In the genomic region with DNA sequence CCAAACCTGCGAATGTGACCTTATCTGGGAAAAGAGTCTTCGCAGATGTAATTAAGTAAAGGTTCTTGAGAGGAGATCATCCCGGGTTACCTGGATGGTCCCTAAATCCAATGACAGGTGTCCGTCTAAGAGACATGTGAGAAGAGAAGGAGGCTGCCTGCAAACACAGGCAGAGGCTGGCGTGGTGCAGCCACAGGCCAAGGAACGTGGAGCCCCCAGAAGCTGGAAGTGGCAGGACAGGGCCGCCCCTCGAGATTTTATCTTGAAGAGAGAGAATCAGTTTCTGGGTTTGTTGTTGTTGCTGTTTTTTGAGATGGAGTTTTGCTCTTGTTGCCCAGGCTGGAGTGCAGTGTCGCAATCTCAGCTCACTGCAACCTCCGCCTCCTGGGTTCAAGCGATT, we compare ENCODE assay signal across 17 cellular contexts. TPM values are rescaled to one million over a fixed set of nuclear protein-coding genes. Genes with fewer than 3 reads are reported as not detected.
"Had no signal": no experiment of that assay in that cellular context is flagged by ENCODE, and none has a peak within 500 bp of the region (broad histone marks: within the 10 kb centered on the region; RNA-seq: fewer than 3 reads in every experiment).

No MANE protein-coding gene starts in this region.

- DNase-seq: activated CD4-positive, alpha-beta T cell treated with anti-CD3 and anti-CD28 coated beads for 48 hours; activated CD8-positive, alpha-beta T cell treated with anti-CD3 and anti-CD28 coated beads, Interleukin-2, amount 10 ng/mL, durations not matched to agents 7 days and 5 days; activated naive CD4-positive, alpha-beta T cell treated with Interleukin-2 at 50 U/mL for 16 hours; activated naive CD8-positive, alpha-beta T cell treated with anti-CD3 and anti-CD28 coated beads, Interleukin-2, amount 50 U/mL, for 24 hours; caudate nucleus; cortex of kidney; effector memory CD8-positive, alpha-beta T cell; hypothalamus; stimulated activated CD4-positive, alpha-beta T cell treated with anti-CD3 and anti-CD28 coated beads, Interleukin-2, amount 100 ng/mL, for 48 hours; stimulated activated naive CD8-positive, alpha-beta T cell treated with anti-CD3 and anti-CD28 coated beads, Interleukin-15, amount 100 ng/mL, for 72 hours; T-helper 9 cell had no signal

- ATAC-seq: activated CD8-positive, alpha-beta T cell treated with anti-CD3 and anti-CD28 coated beads, Interleukin-2, amount 10 ng/mL, durations not matched to agents 7 days and 5 days; effector memory CD8-positive, alpha-beta T cell; natural killer cell treated with Interleukin-12 subunit alpha and Interleukin-12 subunit beta and Interleukin-15 and Interleukin-18, amount 100 ng/mL, for 72 hours; stimulated activated naive CD8-positive, alpha-beta T cell treated with anti-CD3 and anti-CD28 coated beads, Interleukin-15, amount 100 ng/mL, for 72 hours had no signal

- H3K4me3 ChIP-seq: lung had no signal

RNA-seq across cellular contexts. Expression of gene MRGPRD, which starts 33.6 kb away (rescaled TPM):
- total RNA-seq: activated CD8-positive, alpha-beta T cell treated with anti-CD3 and anti-CD28 coated beads, Interleukin-2, amount 10 ng/mL, durations not matched to agents 7 days and 5 days; epithelial cell of proximal tubule; lung; mucosa of gallbladder; natural killer cell treated with Interleukin-12 subunit alpha and Interleukin-12 subunit beta and Interleukin-15 and Interleukin-18, amount 100 ng/mL, for 72 hours; omental fat pad; pulmonary artery endothelial cell had no signal
- polyA plus RNA-seq: lung had no signal
